In the genomic region with DNA sequence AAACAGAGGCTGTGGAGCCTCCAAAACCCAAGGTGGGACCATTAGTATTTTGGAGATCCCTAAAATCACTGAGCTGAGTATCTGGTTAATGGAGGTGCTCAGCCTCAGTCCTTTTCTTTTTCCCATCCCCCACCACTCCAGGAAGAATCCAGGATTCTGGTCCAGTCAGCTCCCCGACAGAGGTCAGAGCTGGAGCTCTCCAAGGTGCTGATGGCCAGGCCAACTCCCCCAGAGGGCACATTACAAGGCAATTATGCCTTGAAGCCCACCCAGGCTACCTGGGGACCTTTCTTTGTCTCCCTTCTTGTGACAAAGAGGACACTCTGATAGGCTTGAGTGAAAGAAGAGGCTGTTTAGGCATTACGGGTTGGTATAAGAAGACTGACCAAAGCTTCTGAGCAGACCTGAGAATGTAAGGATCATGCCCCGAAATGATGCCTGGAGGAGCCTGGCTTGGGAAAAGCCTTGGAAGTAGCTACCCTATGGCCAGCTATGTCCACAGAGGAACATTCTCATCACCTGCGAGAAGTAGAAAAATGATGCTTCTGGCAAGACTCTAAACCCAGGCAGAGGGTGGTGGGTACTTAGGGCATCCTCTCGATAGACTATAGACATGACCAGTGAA, we compare ENCODE assay signal across 17 cellular contexts.
DNase-seq lines count a peak whose midpoint lies in the region; ATAC-seq, FAIRE-seq and TF ChIP-seq lines count a peak whose summit lies in the region.
"Had no signal": no experiment of that assay in that cellular context is flagged by ENCODE, and none has a peak within 500 bp of the region (broad histone marks: within the 10 kb centered on the region; RNA-seq: fewer than 3 reads in every experiment).

No MANE protein-coding gene starts in this region.

- no peaks in the 10 kb centered on the region for H3K36me3 ChIP-seq in adipocyte (ENCODE audit: control insufficient read depth, insufficient read depth, low read length, severe bottlenecking)
- no peaks in the 10 kb centered on the region for H3K36me3 ChIP-seq in suprapubic skin
- H3K36me3 ChIP-seq: HAP-1, lower lobe of right lung, spleen had no signal

- WGBS in suprapubic skin, result 75% methylated on average over 5 of the region's 5 CpGs

- ATAC-seq in HG03108 (IDR thresholded peaks at IDR 0.05; ENCODE audit: unreplicated experiment), result no peak
- no peak for ATAC-seq in GM21528 (IDR thresholded peaks at IDR 0.05; ENCODE audit: low FRiP score, unreplicated experiment)
- ATAC-seq: lower lobe of right lung had no signal

- no peak overlapping the region for H3K27ac ChIP-seq in suprapubic skin
- H3K27ac ChIP-seq: lower lobe of right lung, spleen had no signal

- FAIRE-seq in HTR-8/SVneo (lab: Jason Lieb, UNC), result no peak
- FAIRE-seq: GM18507, TTC549 had no signal

- H3K27me3 ChIP-seq in adipocyte (replicated peaks; ENCODE audit: control insufficient read depth, insufficient read depth, low read length), result peaks cover 17% of the 10 kb centered on the region
- H3K27me3 ChIP-seq in suprapubic skin, result peaks cover 5% of the 10 kb centered on the region

- H3K9me3 ChIP-seq in adipocyte (ENCODE audit: control insufficient read depth, low read length) (peaks cover 29% of the 10 kb centered on the region), suprapubic skin (no peaks in the 10 kb centered on the region)
- H3K9me3 ChIP-seq: HAP-1, lower lobe of right lung had no signal

- TF ChIP-seq EP300 in suprapubic skin (IDR thresholded peaks at IDR 0.05), result no peak

- no peaks in the 10 kb centered on the region for H3K4me1 ChIP-seq in adipocyte (ENCODE audit: control insufficient read depth, insufficient read depth, low read length)
- no peaks in the 10 kb centered on the region for H3K4me1 ChIP-seq in suprapubic skin
- H3K4me1 ChIP-seq: HAP-1, lower lobe of right lung, spleen had no signal

- H3K4me3 ChIP-seq in adipocyte (ENCODE audit: low read length) (no peak overlapping the region), suprapubic skin (no peak overlapping the region)
- H3K4me3 ChIP-seq: HAP-1, lower lobe of right lung, spleen had no signal

- DNase-seq in ELF-1 (ENCODE audit: low read depth, low spot score) (peak; percentile 67), HTR-8/SVneo (ENCODE audit: insufficient read length, low spot score) (peak; percentile 36), adipocyte (ENCODE audit: low read depth) (peak; percentile 28), left kidney (ENCODE audit: low read depth, low spot score) (peak; percentile 77), foreskin melanocyte (no peak), suprapubic skin (ENCODE audit: low spot score in 2 of 2) (no peak)
- DNase-seq: CD4-positive, CD25-positive, alpha-beta regulatory T cell; GF-D8; lower lobe of right lung; NCI-H1105; NCI-H524; spleen had no signal

- H3K9ac ChIP-seq in adipocyte (ENCODE audit: low read length), result no peak overlapping the region

- no peak for TF ChIP-seq CTCF in suprapubic skin (IDR thresholded peaks at IDR 0.05)

- no peak for TF ChIP-seq POLR2A in suprapubic skin (IDR thresholded peaks at IDR 0.05)

Comparison
In these comparisons a context has a peak if more than half of its experiments do, and no peak if none do; other contexts are left out.
1. DNase-seq: peak in ELF-1 (single experiment), HTR-8/SVneo (single experiment), adipocyte (single experiment) and left kidney (single experiment); none in foreskin melanocyte (single experiment) and suprapubic skin (0 of 2).